In genomic region chr21:8997011-8997440, GRCh38 we compare ENCODE assay signal across 17 cellular contexts.
"Had no signal": no experiment of that assay in that cellular context is flagged by ENCODE, and none has a peak within 500 bp of the region (broad histone marks: within the 10 kb centered on the region; RNA-seq: fewer than 3 reads in every experiment).

No MANE protein-coding gene starts in this region.

- H3K27ac ChIP-seq: breast epithelium, esophagus muscularis mucosa, left ventricle myocardium inferior, spleen, tibial nerve had no signal

- DNase-seq: activated B cell treated with CpG ODN at 0.5 μM for 24 hours; activated CD4-positive, alpha-beta T cell treated with anti-CD3 and anti-CD28 coated beads, Interleukin-2, amount 50 U/mL, for 1 hour; activated CD8-positive, alpha-beta T cell treated with anti-CD3 and anti-CD28 coated beads for 36 hours; activated T-cell treated with anti-CD3 and anti-CD28 coated beads, Interleukin-2, amount 50 U/mL, for 4 hours; endodermal cell; foreskin melanocyte; left ventricle myocardium inferior; mucosa of descending colon; right cardiac atrium; spleen; stimulated activated CD4-positive, alpha-beta T cell treated with anti-CD3 and anti-CD28 coated beads, Interleukin-2, amount 100 ng/mL, for 48 hours; stimulated activated naive CD4-positive, alpha-beta T cell treated with Interleukin-2 at 50 U/mL for 16 hours had no signal

- H3K36me3 ChIP-seq: breast epithelium, esophagus muscularis mucosa, left ventricle myocardium inferior, spleen, tibial nerve had no signal

- H3K4me1 ChIP-seq: breast epithelium, esophagus muscularis mucosa, left ventricle myocardium inferior, spleen, tibial nerve had no signal

- H3K27me3 ChIP-seq: tibial nerve had no signal

- ATAC-seq: activated CD8-positive, alpha-beta T cell treated with anti-CD3 and anti-CD28 coated beads for 36 hours; activated naive CD4-positive, alpha-beta T cell treated with anti-CD3 and anti-CD28 coated beads, Interleukin-2, amount 50 U/mL, for 72 hours; activated T-cell treated with anti-CD3 and anti-CD28 coated beads, Interleukin-2, amount 50 U/mL, for 4 hours; activated T-helper 17 cell treated with anti-CD3 and anti-CD28 coated beads, Interleukin-2, amount 50 U/mL, for 72 hours; mucosa of descending colon; right cardiac atrium had no signal

- H3K4me3 ChIP-seq: breast epithelium, esophagus muscularis mucosa, left ventricle myocardium inferior, mucosa of descending colon, spleen, tibial nerve had no signal
